10 cellular contexts compared by ENCODE assay signal in the genomic region with DNA sequence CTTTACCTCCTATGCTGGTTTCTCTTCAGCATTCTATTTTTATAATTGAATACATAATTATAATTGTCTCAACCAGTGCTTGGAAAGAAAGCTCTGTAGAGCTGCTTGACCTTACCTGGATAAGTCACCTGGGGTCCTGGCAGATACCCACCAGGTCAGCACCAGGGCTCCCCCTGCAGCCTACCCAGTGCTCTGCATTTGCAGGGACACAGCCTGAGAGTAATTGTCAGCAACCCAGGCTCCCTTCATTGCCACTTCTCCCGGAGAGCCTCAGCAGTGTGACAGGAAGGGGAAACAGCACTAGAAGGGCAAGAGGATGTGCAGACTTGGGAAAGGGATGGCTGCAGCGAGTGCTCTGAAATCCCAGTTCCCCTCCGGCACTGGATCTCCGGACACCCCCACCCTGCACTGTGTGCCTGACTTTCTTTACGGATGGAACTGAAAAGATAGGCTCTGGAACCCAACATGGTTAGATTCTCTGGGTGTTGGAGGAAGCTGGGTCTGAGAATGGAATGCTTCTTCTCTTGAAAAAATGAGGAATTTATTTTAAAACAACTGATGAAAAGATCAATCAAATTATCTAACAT. TPM values are rescaled to one million over a fixed set of nuclear protein-coding genes. Genes with fewer than 3 reads are reported as not detected.
A peak's percentile ranks its signal among the peaks of the same experiment; 100 is the strongest.
DNase-seq lines count a peak whose midpoint lies in the region; ATAC-seq, FAIRE-seq and TF ChIP-seq lines count a peak whose summit lies in the region.
"Had no signal": no experiment of that assay in that cellular context is flagged by ENCODE, and none has a peak within 500 bp of the region (broad histone marks: within the 10 kb centered on the region; RNA-seq: fewer than 3 reads in every experiment).

No MANE protein-coding gene starts in this region.

- H3K4me1 ChIP-seq in GM23248 (ENCODE audit: insufficient read depth) (peaks cover 20% of the 10 kb centered on the region), GM12878 (ENCODE audit: control insufficient read depth, insufficient read depth, low read length) (no peaks in the 10 kb centered on the region)

- H3K27me3 Mint-ChIP-seq in naive thymus-derived CD8-positive, alpha-beta T cell, result peaks cover 13 to 26% (median 19%) of the 10 kb centered on the region in 5 donors

- H3K4me3 ChIP-seq in GM23248 (no peak overlapping the region), GM12878 (no peak overlapping the region)

- in situ Hi-C loops in GM23248 (cut with MboI) (no loop called here), GM12878 (cut with MboI) (no loop called here)

- H3K9me3 ChIP-seq in GM23248 (ENCODE audit: low read depth), result no peaks in the 10 kb centered on the region
- H3K9me3 ChIP-seq in GM12878 (replicated peaks; ENCODE audit: control insufficient read depth, insufficient read depth, low read length), result no peaks in the 10 kb centered on the region; the same call in 2 of the 3 replicates
- H3K9me3 ChIP-seq: neutrophil had no signal

- H3K9me3 Mint-ChIP-seq in naive thymus-derived CD8-positive, alpha-beta T cell, result no peaks in the 10 kb centered on the region

- H3K27me3 ChIP-seq in GM23248 (replicated peaks; ENCODE audit: insufficient read depth) (peaks cover 9% of the 10 kb centered on the region; the same call in 1 of the 2 replicates), GM12878 (replicated peaks in 1 of 2; ENCODE audit: control insufficient read depth in 2 of 2, insufficient read depth in 2 of 2, low read length in 1 of 2) (no peaks in the 10 kb centered on the region)

- TF ChIP-seq CTCF in GM12878 (IDR thresholded peaks at IDR 0.05 in 2 of 3, conservative IDR thresholded peaks at IDR 0.05 in 1 of 3; ENCODE audit: control insufficient read depth in 2 of 3, extremely low read depth in 1 of 3, insufficient read depth in 1 of 3, low read depth in 3 of 3, low read length in 3 of 3), result peak; percentile 57 to 67 (median 62)

- TF ChIP-seq RAD21 in GM12878 (IDR thresholded peaks at IDR 0.05; ENCODE audit: insufficient read depth, low read depth, low read length), result peak; percentile 39; the same call in 1 of the 2 replicates

- no peaks in the 10 kb centered on the region for H3K79me2 ChIP-seq in GM23248 (ENCODE audit: insufficient read depth)
- H3K79me2 ChIP-seq in GM12878 (ENCODE audit: control insufficient read depth, insufficient read depth, low read length), result no peaks in the 10 kb centered on the region

- RAD21 ChIA-PET in GM12878 (lab: Charles Lee; ENCODE audit: unreplicated experiment), result interaction anchor here (0.7 to 1.4 kb wide), 7 partner anchors 21 to 580 kb away, joined by 3 to 6 read pairs (median 3); no protein-coding TSS in a partner anchor

- intact Hi-C loops in GM12878 (cut with micrococcal nuclease; ENCODE audit: unreplicated experiment), result no loop called here

- no peaks in the 10 kb centered on the region for H4K20me1 ChIP-seq in GM23248 (ENCODE audit: insufficient read depth)
- no peaks in the 10 kb centered on the region for H4K20me1 ChIP-seq in GM12878 (ENCODE audit: control insufficient read depth, insufficient read depth)

- SMC1A ChIA-PET in GM12878 (lab: Charles Lee; ENCODE audit: uncharacterized antibody, unreplicated experiment), result interaction anchor here (0.6 to 3.4 kb wide), 6 partner anchors 10 to 580 kb away, joined by 3 to 13 read pairs (median 4); a partner anchor contains a TSS

- peak overlapping the region; percentile 39; the same call in 1 of the 2 replicates for H2AFZ ChIP-seq in GM23248
- H2AFZ ChIP-seq in GM12878 (ENCODE audit: control insufficient read depth, low read depth, low read length), result no peak overlapping the region

- no peak for FAIRE-seq in GM12878 (lab: Jason Lieb, UNC)

- CTCF ChIA-PET in GM12878 (lab: Yijun Ruan, JAX), result interaction anchor here (0.8 to 2.4 kb wide), 18 partner anchors 8 to 580 kb away, joined by 3 to 17 read pairs (median 4); a partner anchor contains a TSS

- WGBS in GM23248 (ENCODE audit: low coverage in 1 of 2, low lambda C conversion rate in 2 of 2, missing lambda C conversion rate in 2 of 2), 2 experiments, result 20 to 23% methylated on average over 5 of the region's 5 CpGs
- 25% methylated on average over 5 of the region's 5 CpGs for WGBS in GM12878 (ENCODE audit: insufficient coverage, insufficient replicate concordance, low lambda C conversion rate, missing lambda C conversion rate)

- ATAC-seq in GM12878, result peak; percentile 96
- peak; percentile 70 to 79 for ATAC-seq in naive thymus-derived CD8-positive, alpha-beta T cell

- TF ChIP-seq EP300 in GM12878 (IDR thresholded peaks at IDR 0.05; ENCODE audit: borderline replicate concordance in 1 of 2, control insufficient read depth in 1 of 2, low read depth in 2 of 2, low read length in 2 of 2), result no peak

- H3K9ac ChIP-seq in GM23248 (no peak overlapping the region), GM12878 (ENCODE audit: control insufficient read depth, insufficient read depth, low read length) (no peak overlapping the region)

- no TSS peak for BruUV-seq in GM12878 (replicated peaks; lab: Mats Ljungman, UMichigan)

- peak overlapping the region in 1 of 10 donors; percentile 3 for H3K27ac Mint-ChIP-seq in naive thymus-derived CD8-positive, alpha-beta T cell

- TF ChIP-seq POLR2A in GM12878 (IDR thresholded peaks at IDR 0.05; ENCODE audit: low read depth, low read length), result no peak

- peak overlapping the region in 1 of 10 donors; percentile 39 for H3K4me3 Mint-ChIP-seq in naive thymus-derived CD8-positive, alpha-beta T cell
- H3K4me3 Mint-ChIP-seq: CD4-positive, CD25-positive, alpha-beta regulatory T cell had no signal

- no peak overlapping the region for H3K4me2 ChIP-seq in GM23248 (ENCODE audit: unreplicated experiment)
- no peak overlapping the region for H3K4me2 ChIP-seq in GM12878 (ENCODE audit: control insufficient read depth, insufficient read depth)

- H3K36me3 Mint-ChIP-seq in naive thymus-derived CD8-positive, alpha-beta T cell, result no peaks in the 10 kb centered on the region
- H3K36me3 Mint-ChIP-seq: CD4-positive, CD25-positive, alpha-beta regulatory T cell had no signal

- H3K36me3 ChIP-seq in GM23248 (ENCODE audit: low read depth), result no peaks in the 10 kb centered on the region
- no peaks in the 10 kb centered on the region for H3K36me3 ChIP-seq in GM12878 (ENCODE audit: control insufficient read depth in 2 of 2, insufficient read depth in 2 of 2, low read length in 1 of 2)
- H3K36me3 ChIP-seq: neutrophil had no signal

- H3K27ac ChIP-seq in GM23248 (no peak overlapping the region), GM12878 (ENCODE audit: control insufficient read depth, insufficient read depth) (no peak overlapping the region)
- H3K27ac ChIP-seq: neutrophil had no signal

- peaks cover 15% of the 10 kb centered on the region for H3F3A ChIP-seq in GM23248 (ENCODE audit: insufficient read depth)

- H3K4me1 Mint-ChIP-seq in naive thymus-derived CD8-positive, alpha-beta T cell, result peaks cover 0 to 6% (median 1%) of the 10 kb centered on the region in 4 donors

- no peaks in the 10 kb centered on the region for H3K9me2 ChIP-seq in GM23248 (ENCODE audit: insufficient read depth)

- DNase-seq in NCI-H1417 (lab: John Stamatoyannopoulos, UW), result peak; percentile 11 to 66 (median 39)
- DNase-seq in NCI-H1417 treated with DMSO at 0.1 percent for 48 hours (lab: John Stamatoyannopoulos, UW), result no peak
- no peak for DNase-seq in GM23248
- DNase-seq in NCI-H69 (lab: John Stamatoyannopoulos, UW), result peak; percentile 88
- DNase-seq in GM12878 (ENCODE audit: low read depth, low spot score), result no peak
- DNase-seq in naive thymus-derived CD8-positive, alpha-beta T cell, result peak in 6 of 10 donors; percentile 15 to 70 (median 26)
- no peak for DNase-seq in GOT3 (lab: John Stamatoyannopoulos, UW)
- DNase-seq in amniotic stem cell (lab: John Stamatoyannopoulos, UW), result no peak

- POLR2A ChIA-PET in GM12878 (lab: Charles Lee), result interaction anchor here (0.5 kb wide), 1 partner anchor 225 kb away, joined by 4 read pairs; no protein-coding TSS in a partner anchor
- POLR2A ChIA-PET in naive thymus-derived CD8-positive, alpha-beta T cell (lab: Charles Lee), result no interaction called here

RNA-seq across cellular contexts. Expression of a gene that starts 11.4 kb away (rescaled TPM):
- total RNA-seq in GM23248 (2014; rRNA removed; shearing (Covaris generic)), result not detected in 2 replicates
- polyA plus RNA-seq in GM23248 (2016; fragmentation: Nextera tagmentation; extraction: Ambion mirVana) (not detected in 2 replicates), GM12878 (2011; rRNA removed) (0.14 and 0.27 TPM in 2 replicates), GM12878 (2014; fragmentation: Illumina TruSeq; extraction: Trizol) (not detected in 2 replicates), GM12878 (2014; fragmentation: Nextera tagmentation; extraction: Ambion mirVana) (not detected), GM12878 (2014; rRNA removed) (not detected in 2 replicates), GM12878 (2016; fragmentation: Nextera tagmentation; extraction: Ambion mirVana) (not detected)
- total RNA-seq in GM12878 (2013; cell fraction: nucleolus; rRNA removed), result not detected in 2 replicates
- total RNA-seq in GM12878 (2014; rRNA removed) (not detected in 2 replicates), GM12878 (2014; rRNA removed; fragmentation: Illumina TruSeq; extraction: Trizol) (not detected in 2 replicates), GM12878 (2021) (not detected in 2 replicates)
- polyA plus RNA-seq in GM12878 (2011; ENCODE audit: low read depth), result not detected
- 0.28 and 0.40 TPM in 2 replicates for polyA plus RNA-seq in GM12878 (2011; cell fraction: cytosol; rRNA removed)
- polyA plus RNA-seq in GM12878 (2011; cell fraction: nucleus; rRNA removed), result 2.4 and 3.0 TPM in 2 replicates
- not detected in 2 replicates for polyA plus RNA-seq in GM12878 (2012)
- 0.37 and 0.46 TPM in 2 replicates for polyA minus RNA-seq in GM12878 (2011; rRNA and poly(A)+ RNA removed)
- not detected in 2 replicates for polyA minus RNA-seq in GM12878 (2011; cell fraction: cytosol; rRNA and poly(A)+ RNA removed)
- 0.36 and 0.57 TPM in 2 replicates for polyA minus RNA-seq in GM12878 (2011; cell fraction: nucleus; rRNA and poly(A)+ RNA removed)
- not detected for total RNA-seq in naive thymus-derived CD8-positive, alpha-beta T cell
- not detected for polyA plus RNA-seq in naive thymus-derived CD8-positive, alpha-beta T cell
- total RNA-seq: CD4-positive, CD25-positive, alpha-beta regulatory T cell had no signal
- polyA plus RNA-seq: CD4-positive, CD25-positive, alpha-beta regulatory T cell had no signal

RNA-seq across cellular contexts. Expression of a gene that starts 22.6 kb away (rescaled TPM):
- total RNA-seq in GM23248 (2014; rRNA removed; shearing (Covaris generic)), result 174 and 184 TPM in 2 replicates
- polyA plus RNA-seq in GM23248 (2016; fragmentation: Nextera tagmentation; extraction: Ambion mirVana) (128 and 137 TPM in 2 replicates), GM12878 (2011; rRNA removed) (130 and 139 TPM in 2 replicates), GM12878 (2014; fragmentation: Illumina TruSeq; extraction: Trizol) (152 and 163 TPM in 2 replicates), GM12878 (2014; fragmentation: Nextera tagmentation; extraction: Ambion mirVana) (10 to 100 TPM; 52.4 to 70.0 TPM), GM12878 (2014; rRNA removed) (138 and 161 TPM in 2 replicates), GM12878 (2016; fragmentation: Nextera tagmentation; extraction: Ambion mirVana) (100 to 1,000 TPM; 214 to 230 TPM)
- 424 and 437 TPM in 2 replicates for total RNA-seq in GM12878 (2013; cell fraction: nucleolus; rRNA removed)
- total RNA-seq in GM12878 (2014; rRNA removed) (172 and 173 TPM in 2 replicates), GM12878 (2014; rRNA removed; fragmentation: Illumina TruSeq; extraction: Trizol) (137 and 139 TPM in 2 replicates), GM12878 (2021) (269 and 270 TPM in 2 replicates)
- polyA plus RNA-seq in GM12878 (2011; ENCODE audit: low read depth), result 112 TPM
- 129 and 148 TPM in 2 replicates for polyA plus RNA-seq in GM12878 (2011; cell fraction: cytosol; rRNA removed)
- polyA plus RNA-seq in GM12878 (2011; cell fraction: nucleus; rRNA removed), result 132 and 140 TPM in 2 replicates
- 186 and 194 TPM in 2 replicates for polyA plus RNA-seq in GM12878 (2012)
- 228 and 274 TPM in 2 replicates for polyA minus RNA-seq in GM12878 (2011; rRNA and poly(A)+ RNA removed)
- 87.9 and 101 TPM in 2 replicates for polyA minus RNA-seq in GM12878 (2011; cell fraction: cytosol; rRNA and poly(A)+ RNA removed)
- polyA minus RNA-seq in GM12878 (2011; cell fraction: nucleus; rRNA and poly(A)+ RNA removed), result 129 and 207 TPM in 2 replicates
- 100 to 1,000 TPM in 1 of 2 experiments, 10 to 100 TPM in 1; 99.8 to 105 TPM for total RNA-seq in naive thymus-derived CD8-positive, alpha-beta T cell
- polyA plus RNA-seq in naive thymus-derived CD8-positive, alpha-beta T cell, result 10 to 100 TPM; 80.1 to 86.0 (median 82.5) TPM

RNA-seq across cellular contexts. Expression of a gene that starts 35.8 kb away (rescaled TPM):
- 3.8 TPM in 1 of 2 replicates, not detected in the other for total RNA-seq in GM23248 (2014; rRNA removed; shearing (Covaris generic))
- polyA plus RNA-seq in GM23248 (2016; fragmentation: Nextera tagmentation; extraction: Ambion mirVana) (not detected in 2 replicates), GM12878 (2011; rRNA removed) (0.48 and 0.60 TPM in 2 replicates), GM12878 (2014; fragmentation: Illumina TruSeq; extraction: Trizol) (0.73 TPM in 1 of 2 replicates, not detected in the other), GM12878 (2014; fragmentation: Nextera tagmentation; extraction: Ambion mirVana) (under 1 TPM in 1 of 2 experiments, not detected in 1; 0.29 TPM), GM12878 (2014; rRNA removed) (0.58 and 1.1 TPM in 2 replicates), GM12878 (2016; fragmentation: Nextera tagmentation; extraction: Ambion mirVana) (under 1 TPM in 1 of 2 experiments, not detected in 1; 0.28 TPM)
- total RNA-seq in GM12878 (2013; cell fraction: nucleolus; rRNA removed), result 3.2 and 3.3 TPM in 2 replicates
- total RNA-seq in GM12878 (2014; rRNA removed) (0.90 and 1.0 TPM in 2 replicates), GM12878 (2014; rRNA removed; fragmentation: Illumina TruSeq; extraction: Trizol) (0.31 and 0.69 TPM in 2 replicates), GM12878 (2021) (0.69 TPM in 1 of 2 replicates, not detected in the other)
- not detected for polyA plus RNA-seq in GM12878 (2011; ENCODE audit: low read depth)
- polyA plus RNA-seq in GM12878 (2011; cell fraction: cytosol; rRNA removed), result 0.38 and 0.60 TPM in 2 replicates
- polyA plus RNA-seq in GM12878 (2011; cell fraction: nucleus; rRNA removed), result 0.37 and 0.78 TPM in 2 replicates
- 0.27 TPM in 1 of 2 replicates, not detected in the other for polyA plus RNA-seq in GM12878 (2012)
- polyA minus RNA-seq in GM12878 (2011; rRNA and poly(A)+ RNA removed), result 1.2 TPM in 2 replicates
- polyA minus RNA-seq in GM12878 (2011; cell fraction: cytosol; rRNA and poly(A)+ RNA removed), result not detected in 2 replicates
- polyA minus RNA-seq in GM12878 (2011; cell fraction: nucleus; rRNA and poly(A)+ RNA removed), result 1.7 and 2.1 TPM in 2 replicates
- total RNA-seq in naive thymus-derived CD8-positive, alpha-beta T cell, result 1 to 10 TPM; 4.6 to 7.4 TPM
- under 1 TPM; 0.29 to 0.57 (median 0.48) TPM for polyA plus RNA-seq in naive thymus-derived CD8-positive, alpha-beta T cell

RNA-seq across cellular contexts. Expression of a gene that starts 41.1 kb away (rescaled TPM):
- 263 and 269 TPM in 2 replicates for total RNA-seq in GM23248 (2014; rRNA removed; shearing (Covaris generic))
- 207 and 220 TPM in 2 replicates for polyA plus RNA-seq in GM23248 (2016; fragmentation: Nextera tagmentation; extraction: Ambion mirVana)
- 15.8 and 19.9 TPM in 2 replicates for total RNA-seq in GM12878 (2013; cell fraction: nucleolus; rRNA removed)
- 146 and 158 TPM in 2 replicates for total RNA-seq in GM12878 (2014; rRNA removed)
- 73.6 and 84.8 TPM in 2 replicates for total RNA-seq in GM12878 (2014; rRNA removed; fragmentation: Illumina TruSeq; extraction: Trizol)
- total RNA-seq in GM12878 (2021), result 118 and 128 TPM in 2 replicates
- polyA plus RNA-seq in GM12878 (2011; ENCODE audit: low read depth), result 53.8 TPM
- 135 and 210 TPM in 2 replicates for polyA plus RNA-seq in GM12878 (2011; rRNA removed)
- polyA plus RNA-seq in GM12878 (2011; cell fraction: cytosol; rRNA removed), result 284 and 313 TPM in 2 replicates
- polyA plus RNA-seq in GM12878 (2011; cell fraction: nucleus; rRNA removed), result 145 and 173 TPM in 2 replicates
- polyA plus RNA-seq in GM12878 (2012), result 92.0 and 98.4 TPM in 2 replicates
- polyA plus RNA-seq in GM12878 (2014; fragmentation: Illumina TruSeq; extraction: Trizol), result 80.0 and 86.1 TPM in 2 replicates
- 10 to 100 TPM; 11.0 to 18.0 TPM for polyA plus RNA-seq in GM12878 (2014; fragmentation: Nextera tagmentation; extraction: Ambion mirVana)
- 197 and 211 TPM in 2 replicates for polyA plus RNA-seq in GM12878 (2014; rRNA removed)
- 100 to 1,000 TPM; 143 to 156 TPM for polyA plus RNA-seq in GM12878 (2016; fragmentation: Nextera tagmentation; extraction: Ambion mirVana)
- polyA minus RNA-seq in GM12878 (2011; rRNA and poly(A)+ RNA removed), result 63.3 and 73.0 TPM in 2 replicates
- polyA minus RNA-seq in GM12878 (2011; cell fraction: cytosol; rRNA and poly(A)+ RNA removed), result 42.8 and 49.8 TPM in 2 replicates
- 19.9 and 25.3 TPM in 2 replicates for polyA minus RNA-seq in GM12878 (2011; cell fraction: nucleus; rRNA and poly(A)+ RNA removed)
- total RNA-seq in naive thymus-derived CD8-positive, alpha-beta T cell, result 10 to 100 TPM; 77.0 to 79.3 TPM
- polyA plus RNA-seq in naive thymus-derived CD8-positive, alpha-beta T cell, result 100 to 1,000 TPM; 146 to 156 (median 152) TPM

RNA-seq across cellular contexts. Expression of a gene that starts 44.0 kb away (rescaled TPM):
- total RNA-seq in GM23248 (2014; rRNA removed; shearing (Covaris generic)), result 17.9 and 19.5 TPM in 2 replicates
- 13.8 TPM in 2 replicates for polyA plus RNA-seq in GM23248 (2016; fragmentation: Nextera tagmentation; extraction: Ambion mirVana)
- total RNA-seq in GM12878 (2013; cell fraction: nucleolus; rRNA removed), result 11.1 and 11.6 TPM in 2 replicates
- 11.3 and 11.9 TPM in 2 replicates for total RNA-seq in GM12878 (2014; rRNA removed)
- total RNA-seq in GM12878 (2014; rRNA removed; fragmentation: Illumina TruSeq; extraction: Trizol), result 9.2 and 9.6 TPM in 2 replicates
- total RNA-seq in GM12878 (2021), result 14.7 and 14.9 TPM in 2 replicates
- 7.8 TPM for polyA plus RNA-seq in GM12878 (2011; ENCODE audit: low read depth)
- polyA plus RNA-seq in GM12878 (2011; rRNA removed), result 7.1 and 7.5 TPM in 2 replicates
- polyA plus RNA-seq in GM12878 (2011; cell fraction: cytosol; rRNA removed), result 7.2 and 7.8 TPM in 2 replicates
- 6.7 and 7.6 TPM in 2 replicates for polyA plus RNA-seq in GM12878 (2011; cell fraction: nucleus; rRNA removed)
- 8.6 and 9.8 TPM in 2 replicates for polyA plus RNA-seq in GM12878 (2012)
- 7.0 and 8.0 TPM in 2 replicates for polyA plus RNA-seq in GM12878 (2014; fragmentation: Illumina TruSeq; extraction: Trizol)
- polyA plus RNA-seq in GM12878 (2014; fragmentation: Nextera tagmentation; extraction: Ambion mirVana), result 1 to 10 TPM; 1.8 to 2.7 TPM
- 8.4 and 8.7 TPM in 2 replicates for polyA plus RNA-seq in GM12878 (2014; rRNA removed)
- 10 to 100 TPM; 13.5 to 17.2 TPM for polyA plus RNA-seq in GM12878 (2016; fragmentation: Nextera tagmentation; extraction: Ambion mirVana)
- polyA minus RNA-seq in GM12878 (2011; rRNA and poly(A)+ RNA removed), result 13.8 and 17.7 TPM in 2 replicates
- polyA minus RNA-seq in GM12878 (2011; cell fraction: cytosol; rRNA and poly(A)+ RNA removed), result 6.0 TPM in 2 replicates
- 13.1 and 17.5 TPM in 2 replicates for polyA minus RNA-seq in GM12878 (2011; cell fraction: nucleus; rRNA and poly(A)+ RNA removed)
- total RNA-seq in naive thymus-derived CD8-positive, alpha-beta T cell, result 10 to 100 TPM; 20.8 to 23.5 TPM
- 10 to 100 TPM in 1 of 3 donors, 1 to 10 TPM in 2; 7.9 to 14.5 (median 8.0) TPM for polyA plus RNA-seq in naive thymus-derived CD8-positive, alpha-beta T cell

Comparison
In these comparisons a context has a peak if more than half of its experiments do, and no peak if none do; other contexts are left out.
1. DNase-seq: peak in NCI-H1417 (3 of 3), NCI-H69 (single experiment) and naive thymus-derived CD8-positive, alpha-beta T cell (6 of 10); none in NCI-H1417 treated with DMSO at 0.1 percent for 48 hours (single experiment), GM23248 (single experiment), GM12878 (single experiment), GOT3 (single experiment) and amniotic stem cell (single experiment).